1 cellular context compared by ENCODE assay signal in the genomic region with DNA sequence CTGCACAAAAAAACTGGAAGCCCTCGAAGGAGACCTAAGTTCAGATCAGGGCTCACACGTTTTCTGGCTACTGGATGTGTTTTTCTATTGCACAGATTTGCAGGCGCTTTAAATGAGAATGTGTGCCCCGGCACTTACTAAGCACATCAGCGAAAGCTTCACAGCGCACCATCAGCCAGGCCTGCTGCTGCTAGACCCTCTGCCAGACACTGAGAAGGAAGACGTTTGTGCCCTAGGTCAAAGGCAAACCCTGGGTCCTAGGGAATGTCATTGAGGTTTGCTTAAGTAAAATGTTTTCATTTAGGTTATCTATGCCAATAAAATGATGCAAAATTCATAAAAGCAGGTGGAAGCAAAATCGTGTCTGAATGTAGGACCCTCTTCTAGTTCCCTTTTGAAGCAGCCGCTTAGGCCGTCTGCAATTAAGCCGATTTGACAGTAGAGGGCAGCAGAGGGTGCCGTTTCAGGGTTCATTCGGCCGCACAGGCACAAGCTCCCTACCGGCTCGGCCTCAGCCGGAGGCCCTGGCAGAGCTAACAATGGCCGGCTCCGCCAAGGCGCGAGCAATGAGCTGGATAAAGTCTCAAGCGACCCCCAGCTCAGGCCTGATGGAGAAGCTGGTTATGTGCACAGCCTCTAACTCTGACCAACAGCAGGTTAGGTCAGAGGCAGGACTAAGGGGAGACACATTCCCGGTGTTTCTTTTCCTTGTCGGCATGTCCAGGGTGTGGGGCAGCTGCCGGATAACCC.
A peak's percentile ranks its signal among the peaks of the same experiment; 100 is the strongest.
TF ChIP-seq lines count a peak whose summit lies in the region.

No MANE protein-coding gene starts in this region.

TF ChIP-seq in K562, 482 proteins besides CTCF, POLR2A, EP300 and RAD21 (continued from another document and continues in another):
- no peak for TF ChIP-seq ARID3B (CRISPR knock-in tag; IDR thresholded peaks at IDR 0.05; ENCODE audit: borderline replicate concordance)
- no peak for TF ChIP-seq ZFX (CRISPR knock-in tag; IDR thresholded peaks at IDR 0.05)
- TF ChIP-seq ZNF77 (CRISPR knock-in tag; IDR thresholded peaks at IDR 0.05) = no peak
- TF ChIP-seq EHMT2 (IDR thresholded peaks at IDR 0.05) = no peak
- peak; percentile 66; the same call in 1 of the 2 replicates for TF ChIP-seq XRCC5 (IDR thresholded peaks at IDR 0.05; ENCODE audit: low read depth, low read length)
- no peak for TF ChIP-seq KAT8 (IDR thresholded peaks at IDR 0.05; ENCODE audit: low read depth)
- TF ChIP-seq EWSR1 (IDR thresholded peaks at IDR 0.05; ENCODE audit: borderline replicate concordance, low read depth, partially characterized antibody) = no peak
- no peak for TF ChIP-seq ZNF124 (CRISPR knock-in tag; IDR thresholded peaks at IDR 0.05)
- TF ChIP-seq PCBP1 (IDR thresholded peaks at IDR 0.05; ENCODE audit: low read depth, low read length, poor library complexity, severe bottlenecking) = no peak
- no peak for TF ChIP-seq BCL6 (CRISPR knock-in tag; IDR thresholded peaks at IDR 0.05)
- TF ChIP-seq SNIP1 (IDR thresholded peaks at IDR 0.05; ENCODE audit: low read depth) = no peak
- TF ChIP-seq PTBP1 (IDR thresholded peaks at IDR 0.05; ENCODE audit: low read depth, low read length) = no peak
- TF ChIP-seq, protein P1, sequence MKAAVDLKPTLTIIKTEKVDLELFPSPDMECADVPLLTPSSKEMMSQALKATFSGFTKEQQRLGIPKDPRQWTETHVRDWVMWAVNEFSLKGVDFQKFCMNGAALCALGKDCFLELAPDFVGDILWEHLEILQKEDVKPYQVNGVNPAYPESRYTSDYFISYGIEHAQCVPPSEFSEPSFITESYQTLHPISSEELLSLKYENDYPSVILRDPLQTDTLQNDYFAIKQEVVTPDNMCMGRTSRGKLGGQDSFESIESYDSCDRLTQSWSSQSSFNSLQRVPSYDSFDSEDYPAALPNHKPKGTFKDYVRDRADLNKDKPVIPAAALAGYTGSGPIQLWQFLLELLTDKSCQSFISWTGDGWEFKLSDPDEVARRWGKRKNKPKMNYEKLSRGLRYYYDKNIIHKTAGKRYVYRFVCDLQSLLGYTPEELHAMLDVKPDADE (conservative IDR thresholded peaks at IDR 0.05; ENCODE audit: control insufficient read depth, low read depth, low read length) = no peak
- TF ChIP-seq, protein P2, sequence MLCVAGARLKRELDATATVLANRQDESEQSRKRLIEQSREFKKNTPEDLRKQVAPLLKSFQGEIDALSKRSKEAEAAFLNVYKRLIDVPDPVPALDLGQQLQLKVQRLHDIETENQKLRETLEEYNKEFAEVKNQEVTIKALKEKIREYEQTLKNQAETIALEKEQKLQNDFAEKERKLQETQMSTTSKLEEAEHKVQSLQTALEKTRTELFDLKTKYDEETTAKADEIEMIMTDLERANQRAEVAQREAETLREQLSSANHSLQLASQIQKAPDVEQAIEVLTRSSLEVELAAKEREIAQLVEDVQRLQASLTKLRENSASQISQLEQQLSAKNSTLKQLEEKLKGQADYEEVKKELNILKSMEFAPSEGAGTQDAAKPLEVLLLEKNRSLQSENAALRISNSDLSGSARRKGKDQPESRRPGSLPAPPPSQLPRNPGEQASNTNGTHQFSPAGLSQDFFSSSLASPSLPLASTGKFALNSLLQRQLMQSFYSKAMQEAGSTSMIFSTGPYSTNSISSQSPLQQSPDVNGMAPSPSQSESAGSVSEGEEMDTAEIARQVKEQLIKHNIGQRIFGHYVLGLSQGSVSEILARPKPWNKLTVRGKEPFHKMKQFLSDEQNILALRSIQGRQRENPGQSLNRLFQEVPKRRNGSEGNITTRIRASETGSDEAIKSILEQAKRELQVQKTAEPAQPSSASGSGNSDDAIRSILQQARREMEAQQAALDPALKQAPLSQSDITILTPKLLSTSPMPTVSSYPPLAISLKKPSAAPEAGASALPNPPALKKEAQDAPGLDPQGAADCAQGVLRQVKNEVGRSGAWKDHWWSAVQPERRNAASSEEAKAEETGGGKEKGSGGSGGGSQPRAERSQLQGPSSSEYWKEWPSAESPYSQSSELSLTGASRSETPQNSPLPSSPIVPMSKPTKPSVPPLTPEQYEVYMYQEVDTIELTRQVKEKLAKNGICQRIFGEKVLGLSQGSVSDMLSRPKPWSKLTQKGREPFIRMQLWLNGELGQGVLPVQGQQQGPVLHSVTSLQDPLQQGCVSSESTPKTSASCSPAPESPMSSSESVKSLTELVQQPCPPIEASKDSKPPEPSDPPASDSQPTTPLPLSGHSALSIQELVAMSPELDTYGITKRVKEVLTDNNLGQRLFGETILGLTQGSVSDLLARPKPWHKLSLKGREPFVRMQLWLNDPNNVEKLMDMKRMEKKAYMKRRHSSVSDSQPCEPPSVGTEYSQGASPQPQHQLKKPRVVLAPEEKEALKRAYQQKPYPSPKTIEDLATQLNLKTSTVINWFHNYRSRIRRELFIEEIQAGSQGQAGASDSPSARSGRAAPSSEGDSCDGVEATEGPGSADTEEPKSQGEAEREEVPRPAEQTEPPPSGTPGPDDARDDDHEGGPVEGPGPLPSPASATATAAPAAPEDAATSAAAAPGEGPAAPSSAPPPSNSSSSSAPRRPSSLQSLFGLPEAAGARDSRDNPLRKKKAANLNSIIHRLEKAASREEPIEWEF (CRISPR knock-in tag; IDR thresholded peaks at IDR 0.05) = no peak
- TF ChIP-seq TCF3 (CRISPR knock-in tag; IDR thresholded peaks at IDR 0.05) = no peak
- TF ChIP-seq ZNF764 (CRISPR knock-in tag; IDR thresholded peaks at IDR 0.05; ENCODE audit: low read depth) = peak; percentile 81
- no peak for TF ChIP-seq ZNF263 (CRISPR knock-in tag; IDR thresholded peaks at IDR 0.05; ENCODE audit: borderline replicate concordance)
- TF ChIP-seq UBTF (IDR thresholded peaks at IDR 0.05; ENCODE audit: borderline replicate concordance in 1 of 2, low read depth in 2 of 2, low read length in 2 of 2) = no peak
- TF ChIP-seq ZNF212 (CRISPR knock-in tag; IDR thresholded peaks at IDR 0.05) = no peak
- no peak for TF ChIP-seq ZC3H8 (IDR thresholded peaks at IDR 0.05)
- TF ChIP-seq ESRRB (CRISPR knock-in tag; IDR thresholded peaks at IDR 0.05; ENCODE audit: borderline replicate concordance) = no peak
- TF ChIP-seq MBD1 (CRISPR knock-in tag; IDR thresholded peaks at IDR 0.05) = no peak
- TF ChIP-seq SUPT5H (IDR thresholded peaks at IDR 0.05) = no peak
- TF ChIP-seq ZNF766 (CRISPR knock-in tag; conservative IDR thresholded peaks at IDR 0.05) = no peak
- no peak for TF ChIP-seq SMARCA5 (IDR thresholded peaks at IDR 0.05)
- TF ChIP-seq PTRF (tag; IDR thresholded peaks at IDR 0.05) = no peak
- no peak for TF ChIP-seq FOXP1 (CRISPR knock-in tag; IDR thresholded peaks at IDR 0.05)
- TF ChIP-seq, protein P3, sequence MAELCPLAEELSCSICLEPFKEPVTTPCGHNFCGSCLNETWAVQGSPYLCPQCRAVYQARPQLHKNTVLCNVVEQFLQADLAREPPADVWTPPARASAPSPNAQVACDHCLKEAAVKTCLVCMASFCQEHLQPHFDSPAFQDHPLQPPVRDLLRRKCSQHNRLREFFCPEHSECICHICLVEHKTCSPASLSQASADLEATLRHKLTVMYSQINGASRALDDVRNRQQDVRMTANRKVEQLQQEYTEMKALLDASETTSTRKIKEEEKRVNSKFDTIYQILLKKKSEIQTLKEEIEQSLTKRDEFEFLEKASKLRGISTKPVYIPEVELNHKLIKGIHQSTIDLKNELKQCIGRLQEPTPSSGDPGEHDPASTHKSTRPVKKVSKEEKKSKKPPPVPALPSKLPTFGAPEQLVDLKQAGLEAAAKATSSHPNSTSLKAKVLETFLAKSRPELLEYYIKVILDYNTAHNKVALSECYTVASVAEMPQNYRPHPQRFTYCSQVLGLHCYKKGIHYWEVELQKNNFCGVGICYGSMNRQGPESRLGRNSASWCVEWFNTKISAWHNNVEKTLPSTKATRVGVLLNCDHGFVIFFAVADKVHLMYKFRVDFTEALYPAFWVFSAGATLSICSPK (IDR thresholded peaks at IDR 0.05; ENCODE audit: borderline replicate concordance) = no peak
- TF ChIP-seq TBL1XR1 (IDR thresholded peaks at IDR 0.05; ENCODE audit: low read length in 2 of 2) = no peak
- no peak for TF ChIP-seq NFATC3 (IDR thresholded peaks at IDR 0.05)
- TF ChIP-seq NFXL1 (CRISPR knock-in tag; IDR thresholded peaks at IDR 0.05) = no peak
- TF ChIP-seq ZNF696 (CRISPR knock-in tag; conservative IDR thresholded peaks at IDR 0.05) = no peak
- TF ChIP-seq E2F3 (CRISPR knock-in tag; IDR thresholded peaks at IDR 0.05) = no peak
- TF ChIP-seq ZMIZ1 (IDR thresholded peaks at IDR 0.05; ENCODE audit: low read depth in 2 of 2, low read length in 2 of 2) = no peak
- TF ChIP-seq, protein P4, sequence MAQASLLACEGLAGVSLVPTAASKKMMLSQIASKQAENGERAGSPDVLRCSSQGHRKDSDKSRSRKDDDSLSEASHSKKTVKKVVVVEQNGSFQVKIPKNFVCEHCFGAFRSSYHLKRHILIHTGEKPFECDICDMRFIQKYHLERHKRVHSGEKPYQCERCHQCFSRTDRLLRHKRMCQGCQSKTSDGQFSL (CRISPR knock-in tag; IDR thresholded peaks at IDR 0.05) = no peak
- TF ChIP-seq, protein P4 (tag; IDR thresholded peaks at IDR 0.05) = no peak
- no peak for TF ChIP-seq SRSF9 (IDR thresholded peaks at IDR 0.05; ENCODE audit: borderline replicate concordance, low read depth, low read length)
- peak; percentile 87; the same call in 1 of the 2 replicates for TF ChIP-seq STAG1 (CRISPR knock-in tag; IDR thresholded peaks at IDR 0.05; ENCODE audit: borderline replicate concordance)
- no peak for TF ChIP-seq ARID1B (IDR thresholded peaks at IDR 0.05)
- TF ChIP-seq ZNF121 (CRISPR knock-in tag; conservative IDR thresholded peaks at IDR 0.05) = no peak
- no peak for TF ChIP-seq ZNF165 (CRISPR knock-in tag; IDR thresholded peaks at IDR 0.05; ENCODE audit: borderline replicate concordance)
- no peak for TF ChIP-seq ADNP (tag; IDR thresholded peaks at IDR 0.05)
- 0 out of 2 replicates have a peak, but pooled peaks have one; percentile 14 for TF ChIP-seq CC2D1A (IDR thresholded peaks at IDR 0.05)
